In the genomic region with DNA sequence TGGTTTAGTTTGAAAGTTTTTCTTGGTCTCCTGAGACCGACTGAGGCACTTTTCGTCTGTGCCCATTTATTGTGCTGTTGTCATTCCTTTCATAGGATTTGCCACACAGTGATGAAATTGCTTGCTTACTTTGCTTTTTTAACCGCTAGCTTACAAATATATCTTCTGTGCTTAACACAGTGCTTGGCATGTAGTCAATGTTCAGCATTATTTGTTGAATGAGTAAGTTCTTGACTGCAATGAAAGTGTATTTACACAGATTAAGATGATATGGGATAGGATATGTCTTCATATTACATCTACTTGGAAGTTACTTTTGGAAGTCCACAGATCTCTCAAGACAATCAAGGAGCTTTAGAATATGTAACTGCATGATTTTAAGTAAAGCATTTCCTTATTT, we compare ENCODE assay signal across 22 cellular contexts.
"Had no signal": no experiment of that assay in that cellular context is flagged by ENCODE, and none has a peak within 500 bp of the region (broad histone marks: within the 10 kb centered on the region; RNA-seq: fewer than 3 reads in every experiment).

No MANE protein-coding gene starts in this region.

- H3K36me3 ChIP-seq: esophagus muscularis mucosa, gastrocnemius medialis, heart right ventricle, left ventricle myocardium inferior, lower lobe of right lung, neural progenitor cell, ovary, right lobe of liver, tibial artery, upper lobe of left lung, uterus had no signal

- H3K4me2 ChIP-seq: neural progenitor cell had no signal

- H3K27ac ChIP-seq: esophagus muscularis mucosa, gastrocnemius medialis, heart right ventricle, left ventricle myocardium inferior, lower lobe of right lung, neural progenitor cell, ovary, right lobe of liver, tibial artery, upper lobe of left lung, uterus had no signal

- H2AFZ ChIP-seq: neural progenitor cell had no signal

- DNase-seq: cortex of kidney; effector memory CD4-positive, alpha-beta T cell; gastrocnemius medialis; heart right ventricle; immature natural killer cell; kidney; left cardiac atrium; left ventricle myocardium inferior; lower lobe of right lung; mesenchymal stem cell; midbrain; nucleus accumbens; ovary; right lobe of liver; stimulated activated CD4-positive, alpha-beta T cell treated with anti-CD3 and anti-CD28 coated beads, Interleukin-4, amount 100 ng/mL, for 24 hours; tibial artery; upper lobe of left lung; uterus had no signal

- H3K9me3 ChIP-seq: esophagus muscularis mucosa, gastrocnemius medialis, heart right ventricle, left ventricle myocardium inferior, lower lobe of right lung, ovary, right lobe of liver, tibial artery, upper lobe of left lung, uterus had no signal

- H3K27me3 ChIP-seq: esophagus muscularis mucosa, gastrocnemius medialis, heart right ventricle, neural progenitor cell, ovary, right lobe of liver, tibial artery, upper lobe of left lung, uterus had no signal

- ATAC-seq: gastrocnemius medialis; heart right ventricle; left cardiac atrium; lower lobe of right lung; natural killer cell treated with Interleukin-12 subunit alpha and Interleukin-12 subunit beta and Interleukin-15 and Interleukin-18, amount 100 ng/mL, for 72 hours; right lobe of liver; stimulated activated memory B cell treated with anti-CD40 and anti-IgM and Interleukin-4, amounts not matched to agents 10 μg/mL and 1 μg/mL and 100 μg/mL, for 72 hours had no signal

- H3K4me1 ChIP-seq: gastrocnemius medialis, heart right ventricle, left ventricle myocardium inferior, lower lobe of right lung, neural progenitor cell, right lobe of liver, tibial artery, upper lobe of left lung, uterus had no signal

- H3K4me3 ChIP-seq: esophagus muscularis mucosa, gastrocnemius medialis, heart right ventricle, left ventricle myocardium inferior, lower lobe of right lung, neural progenitor cell, ovary, right lobe of liver, tibial artery, upper lobe of left lung, uterus had no signal
